ENCODE assay signal across 8 cellular contexts in the genomic region with DNA sequence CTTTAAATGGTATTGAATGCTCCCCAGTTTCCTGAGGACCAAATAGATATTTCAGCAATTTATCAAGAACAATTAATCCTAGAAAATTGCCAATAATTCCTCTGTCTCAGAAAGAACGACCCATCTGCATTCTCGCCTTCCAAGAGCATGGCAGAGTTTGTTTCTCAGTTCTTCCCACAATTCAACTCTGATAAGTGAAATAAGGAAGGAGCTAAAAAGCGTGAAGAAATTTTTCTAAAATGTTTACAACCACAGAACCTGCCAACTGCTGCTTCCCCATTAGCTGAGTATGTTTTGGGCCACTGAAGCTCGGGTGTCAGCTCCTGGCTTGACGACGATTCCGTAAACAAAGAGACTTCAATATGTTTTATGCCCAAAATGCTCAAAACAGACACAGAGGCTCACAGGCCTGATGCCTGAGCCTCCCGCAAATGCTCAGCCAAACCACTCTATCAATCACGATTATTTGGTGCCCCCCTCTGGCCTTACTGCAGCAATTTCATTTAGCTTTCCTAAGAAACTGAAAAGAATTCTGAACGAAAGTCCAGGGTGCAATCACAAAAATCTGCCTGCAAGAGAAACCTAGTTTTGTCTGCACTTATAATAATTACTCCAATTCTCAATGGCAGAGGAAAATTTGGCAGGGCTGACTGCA.
DNase-seq lines count a peak whose midpoint lies in the region; ATAC-seq and TF ChIP-seq lines count a peak whose summit lies in the region.

No MANE protein-coding gene starts in this region.

- ATAC-seq in HG03045 (IDR thresholded peaks at IDR 0.05; ENCODE audit: unreplicated experiment) (no peak), HG03159 (IDR thresholded peaks at IDR 0.05; ENCODE audit: unreplicated experiment) (no peak)

- peak; percentile 83 for TF ChIP-seq RAD21 in neural cell (conservative IDR thresholded peaks at IDR 0.05)

- no peak overlapping the region for H3K4me3 ChIP-seq in GM06990 (replicated peaks; ENCODE audit: low read depth, low read length)
- no peak overlapping the region for H3K4me3 ChIP-seq in epithelial cell of esophagus (ENCODE audit: low read length)
- H3K4me3 ChIP-seq in neural cell (ENCODE audit: low read length), result no peak overlapping the region

- H3K79me2 ChIP-seq in neural cell (replicated peaks; ENCODE audit: insufficient read depth, low read length), result no peaks in the 10 kb centered on the region

- no peaks in the 10 kb centered on the region for H3F3A ChIP-seq in neural cell (ENCODE audit: insufficient read depth, low read length, poor library complexity, severe bottlenecking)

- H3K27me3 ChIP-seq in GM06990 (replicated peaks; ENCODE audit: control insufficient read depth, insufficient read depth, low read length), result no peaks in the 10 kb centered on the region
- no peaks in the 10 kb centered on the region for H3K27me3 ChIP-seq in neural cell (ENCODE audit: insufficient read depth, low read depth, low read length)

- TF ChIP-seq EP300 in neural cell (conservative IDR thresholded peaks at IDR 0.05; ENCODE audit: poor library complexity, severe bottlenecking), result no peak

- no peak overlapping the region for H3K4me2 ChIP-seq in neural cell (ENCODE audit: low read length)

- H3K36me3 ChIP-seq in GM06990 (ENCODE audit: control insufficient read depth, insufficient read depth, low read length), result no peaks in the 10 kb centered on the region
- no peaks in the 10 kb centered on the region for H3K36me3 ChIP-seq in neural cell (ENCODE audit: insufficient read depth, low read length)

- no peak overlapping the region for H3K27ac ChIP-seq in neural cell (ENCODE audit: low read length)

- H3K9me2 ChIP-seq in neural cell (ENCODE audit: insufficient read depth, low read length), result no peaks in the 10 kb centered on the region

- no peaks in the 10 kb centered on the region for H4K20me1 ChIP-seq in neural cell (ENCODE audit: insufficient read depth)

- DNase-seq in GM06990 (ENCODE audit: extremely low read depth, insufficient read length) (no peak), HS-5 (ENCODE audit: low read depth) (peak; percentile 48), RPMI7951 (ENCODE audit: low read depth) (peak; percentile 76), epithelial cell of esophagus (ENCODE audit: low read depth) (peak; percentile 67), T-helper 9 cell (no peak)

- no peaks in the 10 kb centered on the region for H3K9me3 ChIP-seq in neural cell (ENCODE audit: low read length)

- no peak overlapping the region for H3K9ac ChIP-seq in neural cell (ENCODE audit: low read length)

- H2AFZ ChIP-seq in neural cell (ENCODE audit: low read depth, low read length), result no peak overlapping the region

- TF ChIP-seq CTCF in GM06990 (IDR thresholded peaks at IDR 0.05; ENCODE audit: insufficient read depth, low read length, poor library complexity, severe bottlenecking), result peak; percentile 24
- TF ChIP-seq CTCF in epithelial cell of esophagus (IDR thresholded peaks at IDR 0.05; ENCODE audit: insufficient read depth, low read depth, low read length, missing control alignments), result peak; percentile 47
- peak; percentile 79 for TF ChIP-seq CTCF in neural cell (IDR thresholded peaks at IDR 0.05; ENCODE audit: poor library complexity, severe bottlenecking)

TF ChIP-seq in neural cell, 6 proteins besides CTCF, POLR2A, EP300 and RAD21:
- TF ChIP-seq SMC3 (conservative IDR thresholded peaks at IDR 0.05; ENCODE audit: poor library complexity) (peak; percentile 73), EZH2 (IDR thresholded peaks at IDR 0.05; ENCODE audit: borderline replicate concordance, insufficient read depth, low read length, poor library complexity, severe bottlenecking) (no peak)

Comparison
In these comparisons a context has a peak if more than half of its experiments do, and no peak if none do; other contexts are left out.
1. DNase-seq: peak in HS-5 (single experiment), RPMI7951 (single experiment) and epithelial cell of esophagus (single experiment); none in GM06990 (single experiment) and T-helper 9 cell (single experiment).
2. CTCF ChIP-seq: peak in every context shown above with its lines; median percentile 79 in neural cell; 47 in epithelial cell of esophagus; 24 in GM06990.